In genomic region chr7:5132539-5132938, GRCh38 we compare ENCODE assay signal across 1 cellular context.
TF ChIP-seq lines count a peak whose summit lies in the region.

No MANE protein-coding gene starts in this region.

TF ChIP-seq in HCT116, 20 proteins besides CTCF, POLR2A, EP300 and RAD21 (continued from another document):
- no peak for TF ChIP-seq REST (IDR thresholded peaks at IDR 0.05; ENCODE audit: low read depth)
- no peak for TF ChIP-seq ELF1 (IDR thresholded peaks at IDR 0.05; ENCODE audit: borderline replicate concordance, low read depth)
- TF ChIP-seq EGR1 (IDR thresholded peaks at IDR 0.05; ENCODE audit: low read depth): no peak
- no peak for TF ChIP-seq JUND (IDR thresholded peaks at IDR 0.05)
- no peak for TF ChIP-seq YY1 (IDR thresholded peaks at IDR 0.05; ENCODE audit: extremely low read depth, insufficient replicate concordance, low read depth, low read length)
- no peak for TF ChIP-seq ZFX (IDR thresholded peaks at IDR 0.05)
- TF ChIP-seq ZNF274 (IDR thresholded peaks at IDR 0.05; ENCODE audit: low read depth, low read length): no peak
- no peak for TF ChIP-seq MAX (IDR thresholded peaks at IDR 0.05)
